8 cellular contexts compared by ENCODE assay signal in the genomic region with DNA sequence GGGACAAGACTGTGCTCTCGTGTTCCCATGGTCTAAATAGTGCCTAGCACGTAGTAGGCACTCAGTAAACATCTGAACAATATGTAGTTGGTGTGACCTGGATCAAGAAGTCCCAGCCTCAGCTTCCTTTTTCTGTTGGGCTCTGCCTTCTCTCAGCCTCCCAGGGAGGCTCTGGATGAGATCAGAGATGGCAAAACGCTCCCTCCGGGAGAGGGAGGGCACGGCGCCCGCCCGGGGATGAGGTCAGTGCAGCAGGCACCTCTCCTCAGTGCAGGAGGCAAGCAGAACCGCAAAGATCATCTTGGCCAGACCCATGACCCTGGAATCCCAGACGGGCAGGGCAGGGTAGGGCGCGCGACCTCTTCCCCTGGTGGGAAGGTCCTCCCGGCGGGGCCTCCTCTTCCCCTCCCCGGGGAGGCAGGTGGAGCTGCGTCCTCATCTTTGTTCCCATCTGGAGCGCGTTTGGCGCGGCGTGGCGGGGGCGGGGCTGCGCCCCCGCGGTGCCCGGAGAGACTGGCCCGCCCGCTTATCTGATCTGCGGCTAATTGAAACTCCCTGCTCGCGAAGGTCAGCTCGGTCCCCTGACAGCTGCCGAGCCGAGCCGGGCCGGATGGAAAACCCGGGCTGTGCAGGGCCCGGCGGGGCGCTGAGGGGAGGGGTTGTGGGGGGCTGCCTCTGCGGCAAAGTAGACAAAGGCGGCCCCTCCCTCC.
DNase-seq lines count a peak whose midpoint lies in the region; ATAC-seq, FAIRE-seq and TF ChIP-seq lines count a peak whose summit lies in the region.

No MANE protein-coding gene starts in this region.

- H3K4me3 ChIP-seq in BJ (ENCODE audit: low read depth, low read length) (no peak overlapping the region), neuron (ENCODE audit: low read length) (peak overlapping the region; percentile 36)

- DNase-seq in BJ (ENCODE audit: low read depth) (peak; percentile 26), HTR-8/SVneo (ENCODE audit: insufficient read length, low spot score) (peak; percentile 41), T-helper 17 cell (no peak), globus pallidus (ENCODE audit: low spot score) (peak; percentile 84), NCI-H1105 treated with DMSO at 0.1 percent for 48 hours (lab: John Stamatoyannopoulos, UW) (no peak), GM12892 (ENCODE audit: insufficient read length) (no peak)
- DNase-seq in activated CD8-positive, alpha-beta memory T cell treated with anti-CD3 and anti-CD28 coated beads for 24 hours = no peak

- H3K27me3 ChIP-seq in BJ (ENCODE audit: control insufficient read depth, insufficient read depth, low read length) (no peaks in the 10 kb centered on the region), neuron (ENCODE audit: insufficient read depth, low read length) (no peaks in the 10 kb centered on the region)

- peaks cover 43% of the 10 kb centered on the region for H3K4me1 ChIP-seq in neuron (ENCODE audit: insufficient read depth, low read length)

- peak overlapping the region; percentile 21 for H3K27ac Mint-ChIP-seq in T-helper 17 cell

- FAIRE-seq in HTR-8/SVneo (lab: Jason Lieb, UNC) (no peak), GM12892 (lab: Jason Lieb, UNC) (no peak)

- TF ChIP-seq POLR2A in GM12892 (IDR thresholded peaks at IDR 0.05; ENCODE audit: low read depth, low read length) = no peak

- no peak for ATAC-seq in T-helper 17 cell

- TF ChIP-seq CTCF in BJ (IDR thresholded peaks at IDR 0.05; ENCODE audit: insufficient read depth, low read depth, low read length) = no peak

- H3K36me3 ChIP-seq in BJ (ENCODE audit: control insufficient read depth, insufficient read depth, low read length) (no peaks in the 10 kb centered on the region), neuron (ENCODE audit: insufficient read depth, low read length) (no peaks in the 10 kb centered on the region)

- peaks cover 25% of the 10 kb centered on the region for H3K4me1 Mint-ChIP-seq in T-helper 17 cell

- peak overlapping the region; percentile 57 for H2AFZ ChIP-seq in neuron (ENCODE audit: low read depth, low read length)

- no peaks in the 10 kb centered on the region for H3K36me3 Mint-ChIP-seq in T-helper 17 cell (ENCODE audit: low read depth)

- CTCF ChIA-PET in BJ (lab: Yijun Ruan, JAX) = interaction anchor here (0.9 to 4.5 kb wide), 7 partner anchors 10 to 76 kb away, joined by 3 to 28 read pairs (median 4); no protein-coding TSS in a partner anchor

- POLR2A ChIA-PET in BJ (lab: Charles Lee) = interaction anchor here (1.0 kb wide), 1 partner anchor 61 kb away, joined by 4 read pairs; the partner anchor contains the start of gene CXXC5

- no peak overlapping the region for H3K4me3 Mint-ChIP-seq in T-helper 17 cell

- H3K27me3 Mint-ChIP-seq in T-helper 17 cell = peaks cover 18% of the 10 kb centered on the region

- H3K9me3 ChIP-seq in T-helper 17 cell (ENCODE audit: control insufficient read depth, low read length, poor library complexity, severe bottlenecking) = no peaks in the 10 kb centered on the region
- no peaks in the 10 kb centered on the region for H3K9me3 ChIP-seq in neuron (ENCODE audit: low read length)

Comparison
In these comparisons a context has a peak if more than half of its experiments do, and no peak if none do; other contexts are left out.
1. DNase-seq: peak in BJ (single experiment), HTR-8/SVneo (single experiment) and globus pallidus (single experiment); none in T-helper 17 cell (0 of 3), NCI-H1105 treated with DMSO at 0.1 percent for 48 hours (single experiment), activated CD8-positive, alpha-beta memory T cell treated with anti-CD3 and anti-CD28 coated beads for 24 hours (single experiment) and GM12892 (single experiment).